21 cellular contexts compared by ENCODE assay signal in the genomic region with DNA sequence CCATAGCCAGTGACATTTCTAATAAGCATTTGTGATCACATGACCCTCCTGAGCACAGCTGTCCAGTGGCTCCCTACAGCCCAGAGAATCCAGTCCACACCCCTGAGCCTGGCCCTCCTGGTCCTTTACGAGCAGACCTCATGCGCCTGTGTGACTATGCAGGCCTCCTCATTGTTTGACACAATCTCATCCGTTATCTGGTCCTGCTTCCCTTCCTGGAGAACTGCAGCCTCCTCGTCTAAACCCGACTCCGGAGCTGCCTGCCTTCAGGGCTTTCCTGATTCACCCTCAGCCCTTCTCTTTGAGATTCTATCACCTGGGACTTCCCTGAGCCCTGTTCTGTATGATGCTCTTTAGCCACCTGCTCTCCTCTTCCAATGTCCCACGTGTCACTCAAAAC.
DNase-seq lines count a peak whose midpoint lies in the region; ATAC-seq lines count a peak whose summit lies in the region.
"Had no signal": no experiment of that assay in that cellular context is flagged by ENCODE, and none has a peak within 500 bp of the region (broad histone marks: within the 10 kb centered on the region; RNA-seq: fewer than 3 reads in every experiment).

No MANE protein-coding gene starts in this region.

- no peak overlapping the region for H3K4me3 Mint-ChIP-seq in stimulated activated naive CD8-positive, alpha-beta T cell treated with anti-CD3 and anti-CD28 coated beads, Interleukin-15, Interleukin-2, amounts not matched to agents 100 ng/mL and 50 ng/mL, for 24 hours
- no peak overlapping the region for H3K4me3 Mint-ChIP-seq in activated T-helper 17 cell treated with anti-CD3 and anti-CD28 coated beads, Interleukin-2, amount 50 U/mL, for 72 hours
- peak overlapping the region in 1 of 8 donors; percentile 31 for H3K4me3 Mint-ChIP-seq in naive B cell

- peaks cover 10% of the 10 kb centered on the region for H3K4me1 Mint-ChIP-seq in stimulated activated naive CD8-positive, alpha-beta T cell treated with anti-CD3 and anti-CD28 coated beads, Interleukin-15, Interleukin-2, amounts not matched to agents 100 ng/mL and 50 ng/mL, for 24 hours (ENCODE audit: low read depth)
- H3K4me1 Mint-ChIP-seq in activated T-helper 17 cell treated with anti-CD3 and anti-CD28 coated beads, Interleukin-2, amount 50 U/mL, for 72 hours: peaks cover 6% of the 10 kb centered on the region
- H3K4me1 Mint-ChIP-seq in naive B cell: peaks cover 17 to 25% (median 23%) of the 10 kb centered on the region in 3 donors

- no peak overlapping the region for H3K4me3 ChIP-seq in H7 (ENCODE audit: insufficient read depth, low read depth, low read length)
- H3K4me3 ChIP-seq: heart left ventricle, lung, psoas muscle, SK-N-MC, tibial nerve had no signal

- H3K27me3 Mint-ChIP-seq in stimulated activated naive CD8-positive, alpha-beta T cell treated with anti-CD3 and anti-CD28 coated beads, Interleukin-15, Interleukin-2, amounts not matched to agents 100 ng/mL and 50 ng/mL, for 24 hours: no peaks in the 10 kb centered on the region
- H3K27me3 Mint-ChIP-seq in activated T-helper 17 cell treated with anti-CD3 and anti-CD28 coated beads, Interleukin-2, amount 50 U/mL, for 72 hours: no peaks in the 10 kb centered on the region
- H3K27me3 Mint-ChIP-seq in naive B cell: no peaks in the 10 kb centered on the region

- DNase-seq in stimulated activated naive CD8-positive, alpha-beta T cell treated with anti-CD3 and anti-CD28 coated beads, Interleukin-15, Interleukin-2, amounts not matched to agents 100 U/mL and 50 U/mL, for 24 hours: no peak
- DNase-seq in naive B cell: no peak
- DNase-seq in stimulated activated CD4-positive, alpha-beta T cell treated with anti-CD3 and anti-CD28 coated beads, Interleukin-4, amount 100 ng/mL, for 4 hours: no peak
- DNase-seq in AG08396 (ENCODE audit: low spot score): no peak
- DNase-seq in sciatic nerve (ENCODE audit: low spot score): no peak
- DNase-seq in H7: no peak
- DNase-seq: activated CD4-positive, alpha-beta T cell treated with anti-CD3 and anti-CD28 coated beads for 4 hours; activated gamma-delta T cell treated with Interleukin-2 at 50 U/mL for 16 hours; activated T-cell treated with anti-CD3 and anti-CD28 coated beads for 4 hours; amniotic stem cell; C1 segment of cervical spinal cord; effector CD4-positive, alpha-beta T cell; heart left ventricle; NCI-H446; psoas muscle had no signal

- no peaks in the 10 kb centered on the region for H3K9me3 Mint-ChIP-seq in stimulated activated naive CD8-positive, alpha-beta T cell treated with anti-CD3 and anti-CD28 coated beads, Interleukin-15, Interleukin-2, amounts not matched to agents 100 ng/mL and 50 ng/mL, for 24 hours
- no peaks in the 10 kb centered on the region for H3K9me3 Mint-ChIP-seq in activated T-helper 17 cell treated with anti-CD3 and anti-CD28 coated beads, Interleukin-2, amount 50 U/mL, for 72 hours
- H3K9me3 Mint-ChIP-seq in naive B cell: peaks cover 0 to 3% (median 0%) of the 10 kb centered on the region in 7 donors

- peaks cover 7% of the 10 kb centered on the region for H3K36me3 ChIP-seq in H7 (replicated peaks; ENCODE audit: control insufficient read depth, insufficient read depth, low read length)

- H3K36me3 Mint-ChIP-seq in stimulated activated naive CD8-positive, alpha-beta T cell treated with anti-CD3 and anti-CD28 coated beads, Interleukin-15, Interleukin-2, amounts not matched to agents 100 ng/mL and 50 ng/mL, for 24 hours (ENCODE audit: low read depth): peaks cover 16% of the 10 kb centered on the region
- H3K36me3 Mint-ChIP-seq in activated T-helper 17 cell treated with anti-CD3 and anti-CD28 coated beads, Interleukin-2, amount 50 U/mL, for 72 hours (ENCODE audit: low read depth): peaks cover 17% of the 10 kb centered on the region
- H3K36me3 Mint-ChIP-seq in naive B cell: peaks cover 0 to 22% of the 10 kb centered on the region in 2 donors

- intact Hi-C loops in sciatic nerve (cut with DNase I): no loop called here

- no peak for ATAC-seq in stimulated activated naive CD8-positive, alpha-beta T cell treated with anti-CD3 and anti-CD28 coated beads, Interleukin-15, Interleukin-2, amounts not matched to agents 100 U/mL and 50 U/mL, for 24 hours
- ATAC-seq in activated T-helper 17 cell treated with anti-CD3 and anti-CD28 coated beads, Interleukin-2, amount 50 U/mL, for 72 hours (replicated peaks): no peak
- ATAC-seq in naive B cell (ENCODE audit: low read depth in 2 of 2) (no peak), sciatic nerve (no peak)
- ATAC-seq: psoas muscle had no signal

- H3K27me3 ChIP-seq in H7 (ENCODE audit: control insufficient read depth, insufficient read depth, low read length): no peaks in the 10 kb centered on the region
- H3K27me3 ChIP-seq: heart left ventricle, neutrophil, tibial nerve had no signal

- H3K27ac Mint-ChIP-seq in stimulated activated naive CD8-positive, alpha-beta T cell treated with anti-CD3 and anti-CD28 coated beads, Interleukin-15, Interleukin-2, amounts not matched to agents 100 ng/mL and 50 ng/mL, for 24 hours: peak overlapping the region; percentile 45
- peak overlapping the region; percentile 81 for H3K27ac Mint-ChIP-seq in activated T-helper 17 cell treated with anti-CD3 and anti-CD28 coated beads, Interleukin-2, amount 50 U/mL, for 72 hours
- H3K27ac Mint-ChIP-seq in naive B cell: peak overlapping the region; percentile 28 to 91 (median 86)
